In genomic region chr4:40843696-40844095, GRCh38 we compare ENCODE assay signal across 8 cellular contexts.
DNase-seq lines count a peak whose midpoint lies in the region; ATAC-seq and TF ChIP-seq lines count a peak whose summit lies in the region.

No MANE protein-coding gene starts in this region.

- H3K4me3 Mint-ChIP-seq in activated T-helper 17 cell treated with anti-CD3 and anti-CD28 coated beads, Interleukin-2, amount 50 U/mL, for 72 hours = no peak overlapping the region
- H3K4me3 Mint-ChIP-seq in progenitor cell of endocrine pancreas (ENCODE audit: low read depth) = no peak overlapping the region

- H3K9me3 Mint-ChIP-seq in activated T-helper 17 cell treated with anti-CD3 and anti-CD28 coated beads, Interleukin-2, amount 50 U/mL, for 72 hours = no peaks in the 10 kb centered on the region
- H3K9me3 Mint-ChIP-seq in progenitor cell of endocrine pancreas (ENCODE audit: low read depth) = no peaks in the 10 kb centered on the region

- peak; percentile 2 to 14 for DNase-seq in NCI-H524 (lab: John Stamatoyannopoulos, UW)
- DNase-seq in NCI-H524 treated with DMSO at 0.1 percent for 48 hours (lab: John Stamatoyannopoulos, UW) = no peak
- peak; percentile 26 for DNase-seq in Jurkat, Clone E6-1 (ENCODE audit: low read depth, low spot score)
- DNase-seq in stimulated activated CD4-positive, alpha-beta T cell treated with anti-CD3 and anti-CD28 coated beads, Interleukin-4, amount 100 ng/mL, for 24 hours = peak; percentile 42
- no peak for DNase-seq in progenitor cell of endocrine pancreas (ENCODE audit: low spot score, unreplicated experiment)

- TF ChIP-seq CTCF in progenitor cell of endocrine pancreas (IDR thresholded peaks at IDR 0.05; ENCODE audit: unreplicated experiment) = no peak

- H3K36me3 Mint-ChIP-seq in activated T-helper 17 cell treated with anti-CD3 and anti-CD28 coated beads, Interleukin-2, amount 50 U/mL, for 72 hours (ENCODE audit: low read depth) = no peaks in the 10 kb centered on the region
- H3K36me3 Mint-ChIP-seq in progenitor cell of endocrine pancreas (ENCODE audit: insufficient read depth) = peaks cover 2% of the 10 kb centered on the region

- H3K27me3 Mint-ChIP-seq in activated T-helper 17 cell treated with anti-CD3 and anti-CD28 coated beads, Interleukin-2, amount 50 U/mL, for 72 hours = peaks cover 3% of the 10 kb centered on the region
- no peaks in the 10 kb centered on the region for H3K27me3 Mint-ChIP-seq in progenitor cell of endocrine pancreas

- peak; percentile 68 for ATAC-seq in activated T-helper 17 cell treated with anti-CD3 and anti-CD28 coated beads, Interleukin-2, amount 50 U/mL, for 72 hours (replicated peaks)
- no peak for ATAC-seq in GM18519 (IDR thresholded peaks at IDR 0.05; ENCODE audit: low FRiP score, unreplicated experiment)
- ATAC-seq in GM21737 (IDR thresholded peaks at IDR 0.05; ENCODE audit: unreplicated experiment) = no peak

- H3K4me3 ChIP-seq in Jurkat, Clone E6-1 (ENCODE audit: low read length) = no peak overlapping the region

- no peaks in the 10 kb centered on the region for H3K4me1 Mint-ChIP-seq in activated T-helper 17 cell treated with anti-CD3 and anti-CD28 coated beads, Interleukin-2, amount 50 U/mL, for 72 hours
- H3K4me1 Mint-ChIP-seq in progenitor cell of endocrine pancreas (ENCODE audit: low read depth) = peaks cover 25% of the 10 kb centered on the region

- no peak overlapping the region for H3K27ac Mint-ChIP-seq in activated T-helper 17 cell treated with anti-CD3 and anti-CD28 coated beads, Interleukin-2, amount 50 U/mL, for 72 hours
- no peak overlapping the region for H3K27ac Mint-ChIP-seq in progenitor cell of endocrine pancreas

Comparison
In these comparisons a context has a peak if more than half of its experiments do, and no peak if none do; other contexts are left out.
1. DNase-seq: peak in NCI-H524 (2 of 2), Jurkat, Clone E6-1 (single experiment) and stimulated activated CD4-positive, alpha-beta T cell treated with anti-CD3 and anti-CD28 coated beads, Interleukin-4, amount 100 ng/mL, for 24 hours (single experiment); none in NCI-H524 treated with DMSO at 0.1 percent for 48 hours (single experiment) and progenitor cell of endocrine pancreas (single experiment).